ENCODE assay signal across 22 cellular contexts in genomic region chr3:139308156-139309017, GRCh38. TPM values are rescaled to one million over a fixed set of nuclear protein-coding genes. Genes with fewer than 3 reads are reported as not detected.
DNase-seq lines count a peak whose midpoint lies in the region; FAIRE-seq and TF ChIP-seq lines count a peak whose summit lies in the region.
"Had no signal": no experiment of that assay in that cellular context is flagged by ENCODE, and none has a peak within 500 bp of the region (broad histone marks: within the 10 kb centered on the region; RNA-seq: fewer than 3 reads in every experiment).

No MANE protein-coding gene starts in this region.

- POLR2A ChIA-PET in PC-9 (lab: Charles Lee; ENCODE audit: unreplicated experiment) = no interaction called here

- H3K9me3 ChIP-seq in PC-9 (ENCODE audit: insufficient read depth, low read depth) = no peaks in the 10 kb centered on the region
- H3K9me3 ChIP-seq: esophagus muscularis mucosa, prostate gland, testis had no signal

- H3K9me2 ChIP-seq in PC-9 (ENCODE audit: insufficient read depth) = no peaks in the 10 kb centered on the region

- TF ChIP-seq CTCF in PC-9 (conservative IDR thresholded peaks at IDR 0.05) = no peak
- TF ChIP-seq CTCF in epithelial cell of proximal tubule (conservative IDR thresholded peaks at IDR 0.05; ENCODE audit: low read depth, low read length) = no peak

- H3K4me2 ChIP-seq in PC-9 = 0 out of 2 replicates have a peak overlapping the region, but pooled peaks have one; percentile 50

- DNase-seq in EL (peak; percentile 49), PC-9 (no peak), epithelial cell of proximal tubule (ENCODE audit: low read depth) (peak; percentile 87), retina (peak; percentile 54), urothelium cell line (ENCODE audit: low spot score) (no peak), GM19240 (ENCODE audit: insufficient read length, low spot score) (no peak), NCI-H345 treated with DMSO at 0.1 percent for 48 hours (lab: John Stamatoyannopoulos, UW; ENCODE audit: unreplicated experiment) (no peak), NCI-H510A (lab: John Stamatoyannopoulos, UW) (no peak)
- DNase-seq: activated CD4-positive, alpha-beta T cell treated with anti-CD3 and anti-CD28 coated beads, Interleukin-2, amount 50 U/mL, for 1 hour; CD4-positive, alpha-beta memory T cell; DMS153; effector memory CD8-positive, alpha-beta T cell; islet precursor cell; KG1; NCI-H1694; SHP77 treated with DMSO at 0.1 percent for 48 hours; stimulated activated CD4-positive, alpha-beta T cell treated with anti-CD3 and anti-CD28 coated beads, Interleukin-4, amount 100 ng/mL, for 1 hour; stimulated activated naive CD4-positive, alpha-beta T cell; testis had no signal

- H3K36me3 ChIP-seq in PC-9 (ENCODE audit: low read depth) = no peaks in the 10 kb centered on the region
- H3K36me3 ChIP-seq: esophagus muscularis mucosa, prostate gland had no signal

- intact Hi-C loops in PC-9 (cut with micrococcal nuclease; ENCODE audit: unreplicated experiment) = no loop called here

- CTCF ChIA-PET in PC-9 (lab: Charles Lee) = no interaction called here

- BruUV-seq in PC-9 (replicated peaks; lab: Mats Ljungman, UMichigan) = no TSS peak

- H4K20me1 ChIP-seq in PC-9 (ENCODE audit: insufficient read depth) = no peaks in the 10 kb centered on the region

- H3K79me2 ChIP-seq in PC-9 (ENCODE audit: low read depth) = no peaks in the 10 kb centered on the region

- peaks cover 19% of the 10 kb centered on the region for H3F3A ChIP-seq in PC-9 (ENCODE audit: insufficient read depth, low read depth)

- peaks cover 60% of the 10 kb centered on the region for H3K4me1 ChIP-seq in PC-9 (replicated peaks; ENCODE audit: insufficient read depth)
- H3K4me1 ChIP-seq: esophagus muscularis mucosa, prostate gland, testis had no signal

- H3K27ac ChIP-seq in PC-9 = peak overlapping the region; percentile 58; the same call in 1 of the 2 replicates
- H3K27ac ChIP-seq: esophagus muscularis mucosa, prostate gland, testis had no signal

- H3K4me3 ChIP-seq in PC-9 (no peak overlapping the region), epithelial cell of proximal tubule (ENCODE audit: low read depth, low read length) (no peak overlapping the region)
- H3K4me3 ChIP-seq: esophagus muscularis mucosa, lung, prostate gland, testis had no signal

- no peak for FAIRE-seq in urothelium cell line (lab: Jason Lieb, UNC)

- no peaks in the 10 kb centered on the region for H3K27me3 ChIP-seq in PC-9 (ENCODE audit: insufficient read depth, low read depth)
- H3K27me3 ChIP-seq: esophagus muscularis mucosa, testis had no signal

- no peak overlapping the region for H2AFZ ChIP-seq in PC-9

RNA-seq across cellular contexts. Expression of gene MRPS22, which starts 35.4 kb away (rescaled TPM):
- total RNA-seq in PC-9 (2021) (64.8 and 68.0 TPM in 2 replicates), epithelial cell of proximal tubule (69.6 and 87.1 TPM in 2 replicates)

Comparison
In these comparisons a context has a peak if more than half of its experiments do, and no peak if none do; other contexts are left out.
1. DNase-seq: peak in EL (single experiment), epithelial cell of proximal tubule (single experiment) and retina (single experiment); none in PC-9 (0 of 2), urothelium cell line (single experiment), GM19240 (single experiment), NCI-H345 treated with DMSO at 0.1 percent for 48 hours (single experiment) and NCI-H510A (single experiment).